ENCODE assay signal across 27 cellular contexts in the genomic region with DNA sequence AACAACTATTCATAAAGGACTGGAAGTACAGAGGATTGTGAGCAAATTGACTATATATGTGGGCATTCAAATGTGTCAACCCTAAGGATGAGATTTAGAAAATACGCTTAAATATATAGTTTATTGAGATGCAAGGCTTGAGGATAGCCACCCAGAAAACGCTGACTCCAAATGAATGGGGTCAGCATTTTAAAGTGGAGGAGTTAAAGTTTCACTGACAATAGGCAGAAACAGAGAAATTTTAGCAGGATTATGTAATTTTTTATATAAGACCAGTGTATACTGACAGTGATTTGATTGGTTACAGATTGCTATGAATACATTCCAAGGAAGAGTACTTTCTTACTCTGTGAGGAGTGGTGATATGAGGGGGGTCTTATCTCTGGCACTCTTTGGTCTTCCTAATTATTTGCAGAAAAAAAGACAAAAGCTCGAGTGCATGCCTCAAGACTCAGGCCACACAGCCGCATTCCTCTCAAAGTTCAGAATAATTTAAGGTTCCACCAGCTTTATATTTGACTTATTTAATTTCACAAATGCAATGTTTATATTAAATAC. TPM values are rescaled to one million over a fixed set of nuclear protein-coding genes. Genes with fewer than 3 reads are reported as not detected.
DNase-seq lines count a peak whose midpoint lies in the region; ATAC-seq, FAIRE-seq and TF ChIP-seq lines count a peak whose summit lies in the region.
"Had no signal": no experiment of that assay in that cellular context is flagged by ENCODE, and none has a peak within 500 bp of the region (broad histone marks: within the 10 kb centered on the region; RNA-seq: fewer than 3 reads in every experiment).

No MANE protein-coding gene starts in this region.

- no peak overlapping the region for H3K9ac ChIP-seq in smooth muscle cell (ENCODE audit: low read depth)
- H3K9ac ChIP-seq: BLaER1, KMS-11 had no signal

- ATAC-seq in left lung: no peak
- ATAC-seq: GM12878, T-cell had no signal

- TF ChIP-seq CTCF in HFFc6 (IDR thresholded peaks at IDR 0.05) (no peak), smooth muscle cell (IDR thresholded peaks at IDR 0.05; ENCODE audit: borderline replicate concordance, insufficient read depth, poor library complexity, severe bottlenecking) (no peak), left lung (IDR thresholded peaks at IDR 0.05) (no peak)

- no peaks in the 10 kb centered on the region for H3K36me3 ChIP-seq in SJSA1
- H3K36me3 ChIP-seq in smooth muscle cell (ENCODE audit: low read depth): no peaks in the 10 kb centered on the region
- no peaks in the 10 kb centered on the region for H3K36me3 ChIP-seq in left lung
- H3K36me3 ChIP-seq: BLaER1, HAP-1 had no signal

- no peaks in the 10 kb centered on the region for H3K9me3 Mint-ChIP-seq in HFFc6
- H3K9me3 Mint-ChIP-seq: CD4-positive, alpha-beta T cell; T-cell had no signal

- H3K36me3 Mint-ChIP-seq in HFFc6 (ENCODE audit: low read depth): peaks cover 27% of the 10 kb centered on the region
- H3K36me3 Mint-ChIP-seq: T-cell had no signal

- no peak overlapping the region for H3K4me2 ChIP-seq in smooth muscle cell
- H3K4me2 ChIP-seq: KMS-11 had no signal

- H3K4me3 Mint-ChIP-seq in HFFc6: no peak overlapping the region
- H3K4me3 Mint-ChIP-seq: CD4-positive, alpha-beta T cell; T-cell had no signal

- no peaks in the 10 kb centered on the region for H3K27me3 Mint-ChIP-seq in HFFc6 (ENCODE audit: insufficient read depth)
- H3K27me3 Mint-ChIP-seq: CD4-positive, alpha-beta T cell; T-cell had no signal

- H2AFZ ChIP-seq in smooth muscle cell (ENCODE audit: low read depth): no peak overlapping the region

- H3F3A ChIP-seq in smooth muscle cell (ENCODE audit: low read depth): peaks cover 4% of the 10 kb centered on the region

- H3K4me1 ChIP-seq in SJSA1 (replicated peaks) (peaks cover 66% of the 10 kb centered on the region), smooth muscle cell (ENCODE audit: low read depth) (peaks cover 6% of the 10 kb centered on the region), left lung (no peaks in the 10 kb centered on the region)

- no peaks in the 10 kb centered on the region for H4K20me1 ChIP-seq in smooth muscle cell (ENCODE audit: low read depth)
- H4K20me1 ChIP-seq: BLaER1 had no signal

- 0 out of 2 replicates have a peak overlapping the region, but pooled peaks have one; percentile 29 for H3K27ac Mint-ChIP-seq in HFFc6
- H3K27ac Mint-ChIP-seq: CD4-positive, alpha-beta T cell; T-cell had no signal

- intact Hi-C loops in left lung (cut with DNase I): no loop called here

- peaks cover 79% of the 10 kb centered on the region for H3K4me1 Mint-ChIP-seq in HFFc6 (ENCODE audit: low read depth)
- H3K4me1 Mint-ChIP-seq: T-cell had no signal

- H3K27ac ChIP-seq in SJSA1: peak overlapping the region; percentile 85
- H3K27ac ChIP-seq in epithelial cell of prostate: peak overlapping the region; percentile 47
- peak overlapping the region; percentile 90 for H3K27ac ChIP-seq in smooth muscle cell (ENCODE audit: low read depth)
- no peak overlapping the region for H3K27ac ChIP-seq in left lung
- H3K27ac ChIP-seq: BLaER1, KMS-11 had no signal

- H3K4me3 ChIP-seq in SJSA1 (no peak overlapping the region), smooth muscle cell (no peak overlapping the region), left lung (no peak overlapping the region)
- H3K4me3 ChIP-seq: BLaER1, GM12878, HAP-1 had no signal

- 70% methylated on average over 4 of the region's 4 CpGs for WGBS in smooth muscle cell (ENCODE audit: low lambda C conversion rate)

- no peaks in the 10 kb centered on the region for H3K9me3 ChIP-seq in SJSA1 (replicated peaks)
- no peaks in the 10 kb centered on the region for H3K9me3 ChIP-seq in smooth muscle cell (replicated peaks; ENCODE audit: low read depth)
- no peaks in the 10 kb centered on the region for H3K9me3 ChIP-seq in left lung
- H3K9me3 ChIP-seq: BLaER1, HAP-1 had no signal

- FAIRE-seq in RCC 7860 (lab: Jason Lieb, UNC): no peak
- FAIRE-seq: GM12878 had no signal

- H3K79me2 ChIP-seq in smooth muscle cell (ENCODE audit: low read depth): no peaks in the 10 kb centered on the region

- H3K27me3 ChIP-seq in SJSA1 (replicated peaks) (no peaks in the 10 kb centered on the region), smooth muscle cell (ENCODE audit: low read depth) (no peaks in the 10 kb centered on the region), left lung (no peaks in the 10 kb centered on the region)
- H3K27me3 ChIP-seq: BLaER1 had no signal

- DNase-seq in HFFc6: no peak
- DNase-seq in SJSA1 (ENCODE audit: low read depth in 1 of 2, low spot score in 2 of 2): peak in 1 of 2 experiments; percentile 58
- DNase-seq in epithelial cell of prostate (ENCODE audit: low read depth, low spot score): no peak
- DNase-seq in smooth muscle cell (lab: John Stamatoyannopoulos, UW; ENCODE audit: unreplicated experiment): no peak
- DNase-seq in NCI-H1092 (lab: John Stamatoyannopoulos, UW): no peak
- DNase-seq in pons (ENCODE audit: low spot score): no peak
- no peak for DNase-seq in left lung
- DNase-seq in RCC 7860 (ENCODE audit: low spot score): no peak
- DNase-seq: ACHN; CD4-positive, alpha-beta T cell; COR-L47; DMS 273 treated with DMSO at 0.1 percent for 48 hours; DMS79 treated with DMSO at 0.1 percent for 48 hours; NCI-H1105 treated with DMSO at 0.1 percent for 48 hours; NCI-H2029 treated with DMSO at 0.1 percent for 48 hours; NCI-H226; NCI-H510A treated with DMSO at 0.1 percent for 48 hours; NCI-H748 treated with DMSO at 0.1 percent for 48 hours; NK-92 treated with Interleukin-12 subunit alpha and Interleukin-12 subunit beta, amount 100 ng/mL, for 24 hours; OCI-M1; RPMI8226; SHP77 treated with DMSO at 0.1 percent for 48 hours; T-cell had no signal

RNA-seq across cellular contexts. Expression of gene ARL4A, which starts 38.6 kb away (rescaled TPM):
- total RNA-seq in HFFc6 (2021; fragmentation: NEBNext Ultra II Directional; extraction: Animal tissue kit (Norgen Biotek cat#: 25700)): 10 to 100 TPM; 12.5 to 15.5 (median 14.7) TPM
- 23.7 and 29.6 TPM in 2 replicates for total RNA-seq in SJSA1 (2014; rRNA removed; shearing (Covaris generic))
- total RNA-seq in smooth muscle cell: 86.6 and 112 TPM in 2 replicates
- 97.3 and 113 TPM in 2 replicates for polyA plus RNA-seq in smooth muscle cell
- 10 to 100 TPM; 18.4 to 27.0 TPM for total RNA-seq in left lung

Comparison
In these comparisons a context has a peak if more than half of its experiments do, and no peak if none do; other contexts are left out.
1. H3K27ac ChIP-seq: peak in SJSA1 (single experiment), epithelial cell of prostate (single experiment) and smooth muscle cell (single experiment); none in left lung (0 of 2).